In genomic region chr19:2151339-2152229, GRCh38 we compare ENCODE assay signal across 1 cellular context.
A peak's percentile ranks its signal among the peaks of the same experiment; 100 is the strongest.
TF ChIP-seq lines count a peak whose summit lies in the region.

AP3D1 (minus strand) TSS chr19:2151566; CDS start chr19:2151334, 232 bp downstream.

TF ChIP-seq in K562, 482 proteins besides CTCF, POLR2A, EP300 and RAD21 (continued from another document and continues in another):
- TF ChIP-seq KLF6 (CRISPR knock-in tag; IDR thresholded peaks at IDR 0.05; ENCODE audit: borderline replicate concordance) (no peak), ZFP1 (CRISPR knock-in tag; IDR thresholded peaks at IDR 0.05) (no peak), TSHZ1 (CRISPR knock-in tag; IDR thresholded peaks at IDR 0.05) (no peak), PTTG1 (tag; IDR thresholded peaks at IDR 0.05; ENCODE audit: low read depth) (no peak), RBM39 (optimal IDR thresholded peaks at IDR 0.05; ENCODE audit: low read depth, low read length) (no peak), HLTF (IDR thresholded peaks at IDR 0.05) (no peak), MAFK (IDR thresholded peaks at IDR 0.05; ENCODE audit: low read length) (no peak), TCF3 (CRISPR knock-in tag; IDR thresholded peaks at IDR 0.05) (no peak), ESRRA (IDR thresholded peaks at IDR 0.05; ENCODE audit: borderline replicate concordance, low read depth) (no peak), TAF15 (IDR thresholded peaks at IDR 0.05; ENCODE audit: low read depth, low read length) (no peak), POU5F1 (IDR thresholded peaks at IDR 0.05; ENCODE audit: borderline replicate concordance, low read depth, low read length, partially characterized antibody) (no peak), TRIM25 (IDR thresholded peaks at IDR 0.05; ENCODE audit: borderline replicate concordance) (no peak), GABPA (tag; conservative IDR thresholded peaks at IDR 0.05; ENCODE audit: low read depth) (peak; percentile 94), MEIS2 (IDR thresholded peaks at IDR 0.05; ENCODE audit: partially characterized antibody) (peak; percentile 79), HDGF (IDR thresholded peaks at IDR 0.05) (no peak), IRF9 (tag; IDR thresholded peaks at IDR 0.05) (no peak), RB1 (IDR thresholded peaks at IDR 0.05; ENCODE audit: low read depth) (peak; percentile 67), CREBBP (IDR thresholded peaks at IDR 0.05; ENCODE audit: low read depth, low read length) (no peak), SAFB2 (IDR thresholded peaks at IDR 0.05; ENCODE audit: borderline replicate concordance, low read depth, low read length, severe bottlenecking) (no peak), MITF (IDR thresholded peaks at IDR 0.05) (0 out of 2 replicates have a peak, but pooled peaks have one; percentile 22), ILF3 (IDR thresholded peaks at IDR 0.05; ENCODE audit: borderline replicate concordance) (no peak), ZNF518B (CRISPR knock-in tag; IDR thresholded peaks at IDR 0.05) (no peak), THAP7 (CRISPR knock-in tag; IDR thresholded peaks at IDR 0.05) (no peak), HMBOX1 (IDR thresholded peaks at IDR 0.05) (no peak), ZNF76 (CRISPR knock-in tag; IDR thresholded peaks at IDR 0.05; ENCODE audit: borderline replicate concordance) (no peak), USF2 (CRISPR knock-in tag; IDR thresholded peaks at IDR 0.05) (peak; percentile 87), ELF4 (CRISPR knock-in tag; IDR thresholded peaks at IDR 0.05) (no peak), ATF6 (CRISPR knock-in tag; IDR thresholded peaks at IDR 0.05) (no peak), ELF2 (CRISPR knock-in tag; IDR thresholded peaks at IDR 0.05) (no peak), PCBP2 (IDR thresholded peaks at IDR 0.05; ENCODE audit: low read depth, low read length, poor library complexity, severe bottlenecking) (no peak), ZNF668 (CRISPR knock-in tag; IDR thresholded peaks at IDR 0.05) (no peak), PHTF2 (CRISPR knock-in tag; IDR thresholded peaks at IDR 0.05) (no peak), POLR2AphosphoS5 (IDR thresholded peaks at IDR 0.05; ENCODE audit: control insufficient read depth, insufficient read depth, low read depth, low read length) (0 out of 2 replicates have a peak, but pooled peaks have one; percentile 42), MIER1 (IDR thresholded peaks at IDR 0.05; ENCODE audit: low read depth) (no peak), BRD9 (IDR thresholded peaks at IDR 0.05; ENCODE audit: low read depth, partially characterized antibody) (no peak), SOX6 (IDR thresholded peaks at IDR 0.05) (no peak), SLC30A9 (CRISPR knock-in tag; IDR thresholded peaks at IDR 0.05) (no peak), OTX1 (CRISPR knock-in tag; IDR thresholded peaks at IDR 0.05) (no peak), CEBPB (tag; IDR thresholded peaks at IDR 0.05) (no peak), ZNF24 (IDR thresholded peaks at IDR 0.05) (no peak), NCOA1 (IDR thresholded peaks at IDR 0.05; ENCODE audit: low read depth) (no peak), MYNN (IDR thresholded peaks at IDR 0.05) (no peak), MYNN (CRISPR knock-in tag; IDR thresholded peaks at IDR 0.05) (no peak), SRSF9 (IDR thresholded peaks at IDR 0.05; ENCODE audit: borderline replicate concordance, low read depth, low read length) (no peak), NFE2L1 (tag; IDR thresholded peaks at IDR 0.05; ENCODE audit: borderline replicate concordance, low read depth) (no peak), NR4A1 (CRISPR knock-in tag; IDR thresholded peaks at IDR 0.05) (no peak), NR4A1 (tag; IDR thresholded peaks at IDR 0.05) (no peak), CHAMP1 (IDR thresholded peaks at IDR 0.05) (no peak), HIVEP1 (CRISPR knock-in tag; IDR thresholded peaks at IDR 0.05) (no peak), KAT2B (IDR thresholded peaks at IDR 0.05; ENCODE audit: low read depth, low read length) (no peak), FOXA1 (IDR thresholded peaks at IDR 0.05; ENCODE audit: borderline replicate concordance) (no peak), ARNT (IDR thresholded peaks at IDR 0.05) (no peak), PYGO2 (tag; IDR thresholded peaks at IDR 0.05) (no peak), CHD4 (IDR thresholded peaks at IDR 0.05; ENCODE audit: insufficient read depth, insufficient replicate concordance, low read depth, low read length, poor library complexity, severe bottlenecking) (no peak)
